ENCODE assay signal across 39 cellular contexts in the genomic region with DNA sequence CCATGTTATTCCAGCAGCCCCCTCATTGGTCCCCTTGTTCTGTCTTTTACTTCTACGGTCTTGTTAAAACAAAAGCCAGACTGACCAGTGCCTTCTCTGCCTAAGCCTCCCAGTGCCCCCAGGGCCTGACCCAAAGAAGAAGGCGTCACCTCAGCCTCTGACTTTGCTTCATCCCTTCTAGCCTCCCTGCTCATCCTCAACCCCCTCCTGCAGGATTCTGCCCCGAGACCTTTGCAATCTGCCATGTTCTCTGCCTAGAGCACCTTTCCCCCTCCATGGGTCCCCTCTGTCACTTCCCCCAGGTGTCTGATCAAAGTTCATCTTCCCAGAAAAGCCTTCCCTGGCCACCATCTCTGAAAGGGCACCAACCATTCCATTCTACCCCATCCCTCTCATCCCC.
"Had no signal": no experiment of that assay in that cellular context is flagged by ENCODE, and none has a peak within 500 bp of the region (broad histone marks: within the 10 kb centered on the region; RNA-seq: fewer than 3 reads in every experiment).

No MANE protein-coding gene starts in this region.

- H3K4me3 ChIP-seq: adrenal gland, ascending aorta, body of pancreas, breast epithelium, cardiac muscle cell had no signal

- H3K9me3 Mint-ChIP-seq: activated naive CD4-positive, alpha-beta T cell treated with anti-CD3 and anti-CD28 coated beads for 36 hours; activated naive CD4-positive, alpha-beta T cell treated with anti-CD3 and anti-CD28 coated beads, Interleukin-2, amount 10 ng/mL, durations not matched to agents 7 days and 5 days; activated naive CD4-positive, alpha-beta T cell treated with anti-CD3 and anti-CD28 coated beads, Interleukin-2, amount 50 U/mL, for 24 hours; activated naive CD4-positive, alpha-beta T cell treated with anti-CD3 and anti-CD28 coated beads, Interleukin-2, amount 50 U/mL, for 72 hours; activated naive CD8-positive, alpha-beta T cell treated with anti-CD3 and anti-CD28 coated beads for 36 hours; activated naive CD8-positive, alpha-beta T cell treated with anti-CD3 and anti-CD28 coated beads, Interleukin-2, amount 10 ng/mL, durations not matched to agents 7 days and 5 days; activated naive CD8-positive, alpha-beta T cell treated with anti-CD3 and anti-CD28 coated beads, Interleukin-2, amount 50 U/mL, for 24 hours; activated T-cell treated with anti-CD3 and anti-CD28 coated beads, Interleukin-2, amount 50 U/mL, for 24 hours; activated T-cell treated with anti-CD3 and anti-CD28 coated beads, Interleukin-2, amount 50 U/mL, for 4 hours; activated T-cell treated with anti-CD3 and anti-CD28 coated beads, Interleukin-2, amount 50 U/mL, for 72 hours; activated T-helper 1 cell treated with anti-CD3 and anti-CD28 coated beads, Interleukin-12 subunit alpha, Interleukin-12 subunit beta, Interleukin-2, Interleukin-4 antibody, amounts not matched to agents 30 ng/mL and 10 ng/mL and 1 ng/mL, durations not matched to agents 14 hours and 24 hours and 36 hours; activated T-helper 17 cell treated with anti-CD3 and anti-CD28 coated beads, Interleukin-2, amount 50 U/mL, for 72 hours; activated T-helper 2 cell treated with anti-CD3 and anti-CD28 coated beads, Interferon-gamma antibody, Interleukin-2, Interleukin-4, amounts not matched to agents 10 μg/mL and 5 μg/mL and 100 μg/mL, durations not matched to agents 14 hours and 24 hours and 36 hours; central memory CD8-positive, alpha-beta T cell had no signal

- H3K4me1 ChIP-seq: adrenal gland, ascending aorta, body of pancreas, breast epithelium had no signal

- DNase-seq: activated effector memory CD4-positive, alpha-beta T cell treated with anti-CD3 and anti-CD28 coated beads, Interleukin-2, amount 50 U/mL, for 16 hours; activated effector memory CD4-positive, alpha-beta T cell treated with Interleukin-2 at 50 U/mL for 16 hours; activated gamma-delta T cell; activated gamma-delta T cell treated with Interleukin-2 at 50 U/mL for 16 hours; activated naive CD4-positive, alpha-beta T cell; activated naive CD4-positive, alpha-beta T cell treated with anti-CD3 and anti-CD28 coated beads for 36 hours; activated naive CD4-positive, alpha-beta T cell treated with anti-CD3 and anti-CD28 coated beads, Interleukin-2, amount 10 ng/mL, durations not matched to agents 7 days and 5 days; activated naive CD4-positive, alpha-beta T cell treated with anti-CD3 and anti-CD28 coated beads, Interleukin-2, amount 50 U/mL, for 16 hours; activated naive CD4-positive, alpha-beta T cell treated with Interleukin-2 at 50 U/mL for 16 hours; activated naive CD8-positive, alpha-beta T cell treated with anti-CD3 and anti-CD28 coated beads for 36 hours; activated naive CD8-positive, alpha-beta T cell treated with anti-CD3 and anti-CD28 coated beads, Interleukin-2, amount 10 ng/mL, durations not matched to agents 7 days and 5 days; activated naive CD8-positive, alpha-beta T cell treated with anti-CD3 and anti-CD28 coated beads, Interleukin-2, amount 50 U/mL, for 24 hours; activated T-cell treated with anti-CD3 and anti-CD28 coated beads, Interleukin-2, amount 50 U/mL, for 1 hour; activated T-cell treated with anti-CD3 and anti-CD28 coated beads, Interleukin-2, amount 50 U/mL, for 24 hours; activated T-cell treated with anti-CD3 and anti-CD28 coated beads, Interleukin-2, amount 50 U/mL, for 4 hours; activated T-cell treated with anti-CD3 and anti-CD28 coated beads, Interleukin-2, amount 50 U/mL, for 48 hours; activated T-cell treated with anti-CD3 and anti-CD28 coated beads, Interleukin-2, amount 50 U/mL, for 72 hours; adrenal gland; amniotic stem cell; amygdala; anterior cingulate cortex; body of pancreas; brain microvascular endothelial cell; caudate nucleus; central memory CD4-positive, alpha-beta T cell; cerebellar nuclear complex had no signal

- H3K27ac ChIP-seq: adrenal gland, ascending aorta, body of pancreas, brain microvascular endothelial cell, breast epithelium, cardiac muscle cell had no signal

- H3K27me3 ChIP-seq: ascending aorta, body of pancreas, brain microvascular endothelial cell had no signal

- H3K4me3 Mint-ChIP-seq: activated naive CD4-positive, alpha-beta T cell treated with anti-CD3 and anti-CD28 coated beads for 36 hours; activated naive CD4-positive, alpha-beta T cell treated with anti-CD3 and anti-CD28 coated beads, Interleukin-2, amount 10 ng/mL, durations not matched to agents 7 days and 5 days; activated naive CD4-positive, alpha-beta T cell treated with anti-CD3 and anti-CD28 coated beads, Interleukin-2, amount 50 U/mL, for 24 hours; activated naive CD8-positive, alpha-beta T cell; activated naive CD8-positive, alpha-beta T cell treated with anti-CD3 and anti-CD28 coated beads for 36 hours; activated naive CD8-positive, alpha-beta T cell treated with anti-CD3 and anti-CD28 coated beads, Interleukin-2, amount 10 ng/mL, durations not matched to agents 7 days and 5 days; activated naive CD8-positive, alpha-beta T cell treated with anti-CD3 and anti-CD28 coated beads, Interleukin-2, amount 50 U/mL, for 24 hours; activated T-cell treated with anti-CD3 and anti-CD28 coated beads, Interleukin-2, amount 50 U/mL, for 24 hours; activated T-cell treated with anti-CD3 and anti-CD28 coated beads, Interleukin-2, amount 50 U/mL, for 4 hours; activated T-cell treated with anti-CD3 and anti-CD28 coated beads, Interleukin-2, amount 50 U/mL, for 72 hours; activated T-helper 1 cell treated with anti-CD3 and anti-CD28 coated beads, Interleukin-12 subunit alpha, Interleukin-12 subunit beta, Interleukin-2, Interleukin-4 antibody, amounts not matched to agents 30 ng/mL and 10 ng/mL and 1 ng/mL, durations not matched to agents 14 hours and 24 hours and 36 hours; activated T-helper 17 cell treated with anti-CD3 and anti-CD28 coated beads, Interleukin-2, amount 50 U/mL, for 72 hours; brain; central memory CD8-positive, alpha-beta T cell had no signal

- H3K36me3 ChIP-seq: adrenal gland, ascending aorta, brain microvascular endothelial cell, breast epithelium, cardiac muscle cell had no signal

- H3K36me3 Mint-ChIP-seq: activated naive CD4-positive, alpha-beta T cell treated with anti-CD3 and anti-CD28 coated beads, Interleukin-2, amount 10 ng/mL, durations not matched to agents 7 days and 5 days; activated naive CD4-positive, alpha-beta T cell treated with anti-CD3 and anti-CD28 coated beads, Interleukin-2, amount 50 U/mL, for 24 hours; activated naive CD4-positive, alpha-beta T cell treated with anti-CD3 and anti-CD28 coated beads, Interleukin-2, amount 50 U/mL, for 72 hours; activated naive CD8-positive, alpha-beta T cell; activated naive CD8-positive, alpha-beta T cell treated with anti-CD3 and anti-CD28 coated beads for 36 hours; activated naive CD8-positive, alpha-beta T cell treated with anti-CD3 and anti-CD28 coated beads, Interleukin-2, amount 10 ng/mL, durations not matched to agents 7 days and 5 days; brain had no signal

- H3K27ac Mint-ChIP-seq: activated naive CD4-positive, alpha-beta T cell treated with anti-CD3 and anti-CD28 coated beads for 36 hours; activated naive CD4-positive, alpha-beta T cell treated with anti-CD3 and anti-CD28 coated beads, Interleukin-2, amount 10 ng/mL, durations not matched to agents 7 days and 5 days; activated naive CD4-positive, alpha-beta T cell treated with anti-CD3 and anti-CD28 coated beads, Interleukin-2, amount 50 U/mL, for 24 hours; activated naive CD4-positive, alpha-beta T cell treated with anti-CD3 and anti-CD28 coated beads, Interleukin-2, amount 50 U/mL, for 72 hours; activated naive CD8-positive, alpha-beta T cell; activated naive CD8-positive, alpha-beta T cell treated with anti-CD3 and anti-CD28 coated beads for 36 hours; activated naive CD8-positive, alpha-beta T cell treated with anti-CD3 and anti-CD28 coated beads, Interleukin-2, amount 10 ng/mL, durations not matched to agents 7 days and 5 days; activated naive CD8-positive, alpha-beta T cell treated with anti-CD3 and anti-CD28 coated beads, Interleukin-2, amount 50 U/mL, for 24 hours; activated T-cell treated with anti-CD3 and anti-CD28 coated beads, Interleukin-2, amount 50 U/mL, for 24 hours; activated T-cell treated with anti-CD3 and anti-CD28 coated beads, Interleukin-2, amount 50 U/mL, for 72 hours; activated T-helper 1 cell treated with anti-CD3 and anti-CD28 coated beads, Interleukin-12 subunit alpha, Interleukin-12 subunit beta, Interleukin-2, Interleukin-4 antibody, amounts not matched to agents 30 ng/mL and 10 ng/mL and 1 ng/mL, durations not matched to agents 14 hours and 24 hours and 36 hours; activated T-helper 17 cell treated with anti-CD3 and anti-CD28 coated beads, Interleukin-2, amount 50 U/mL, for 72 hours; activated T-helper 2 cell treated with anti-CD3 and anti-CD28 coated beads, Interferon-gamma antibody, Interleukin-2, Interleukin-4, amounts not matched to agents 10 μg/mL and 5 μg/mL and 100 μg/mL, durations not matched to agents 14 hours and 24 hours and 36 hours; brain had no signal

- H3K4me1 Mint-ChIP-seq: activated naive CD4-positive, alpha-beta T cell treated with anti-CD3 and anti-CD28 coated beads, Interleukin-2, amount 10 ng/mL, durations not matched to agents 7 days and 5 days; activated naive CD4-positive, alpha-beta T cell treated with anti-CD3 and anti-CD28 coated beads, Interleukin-2, amount 50 U/mL, for 24 hours; activated T-helper 17 cell treated with anti-CD3 and anti-CD28 coated beads, Interleukin-2, amount 50 U/mL, for 72 hours; brain had no signal

- FAIRE-seq: astrocyte, bronchial epithelial cell had no signal

- H3K9me3 ChIP-seq: adrenal gland, ascending aorta, body of pancreas, breast epithelium had no signal

- ATAC-seq: activated naive CD8-positive, alpha-beta T cell treated with anti-CD3 and anti-CD28 coated beads, Interleukin-2, amount 50 U/mL, for 24 hours; activated T-cell treated with anti-CD3 and anti-CD28 coated beads, Interleukin-2, amount 50 U/mL, for 4 hours; activated T-cell treated with anti-CD3 and anti-CD28 coated beads, Interleukin-2, amount 50 U/mL, for 72 hours; activated T-helper 17 cell treated with anti-CD3 and anti-CD28 coated beads, Interleukin-2, amount 50 U/mL, for 72 hours; body of pancreas had no signal
